ENCODE assay signal across 8 cellular contexts in the genomic region with DNA sequence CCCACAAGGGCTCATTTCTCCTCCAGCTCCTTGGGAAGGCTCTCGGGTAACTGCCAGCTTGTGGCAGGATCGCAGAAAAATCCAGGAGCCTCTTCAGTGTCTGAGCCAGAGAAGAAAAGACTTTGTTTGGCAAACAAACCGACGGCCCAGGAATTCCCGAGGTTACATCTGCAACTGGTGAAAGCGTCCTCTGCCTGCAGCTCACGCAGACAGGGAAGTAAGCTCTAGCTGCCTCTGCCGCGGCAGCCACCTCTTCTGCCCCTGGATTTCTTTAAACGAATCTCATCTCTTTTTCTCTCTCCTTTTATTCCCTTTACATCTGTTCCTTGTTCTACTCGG. TPM values are rescaled to one million over a fixed set of nuclear protein-coding genes. Genes with fewer than 3 reads are reported as not detected.
DNase-seq lines count a peak whose midpoint lies in the region; ATAC-seq and TF ChIP-seq lines count a peak whose summit lies in the region.

No MANE protein-coding gene starts in this region.

- H3F3A ChIP-seq in neural cell (ENCODE audit: insufficient read depth, low read length, poor library complexity, severe bottlenecking), result no peaks in the 10 kb centered on the region

- POLR2A ChIA-PET in Panc1 (lab: Charles Lee), result no interaction called here

- peak; percentile 26 for TF ChIP-seq RAD21 in neural cell (conservative IDR thresholded peaks at IDR 0.05)

- ATAC-seq in HG02759 (IDR thresholded peaks at IDR 0.05; ENCODE audit: unreplicated experiment) (peak; percentile 29), Panc1 (peak; percentile 51)
- no peak for ATAC-seq in activated CD4-positive, CD25-positive, alpha-beta regulatory T cell treated with anti-CD3 and anti-CD28 coated beads, Interleukin-2, amount 50 U/mL, for 24 hours

- peak overlapping the region; percentile 59 for H3K9ac ChIP-seq in neural cell (ENCODE audit: low read length)

- no peaks in the 10 kb centered on the region for H4K20me1 ChIP-seq in neural cell (ENCODE audit: insufficient read depth)

- H3K4me3 Mint-ChIP-seq in activated naive CD4-positive, alpha-beta T cell treated with anti-CD3 and anti-CD28 coated beads, Interleukin-2, amount 50 U/mL, for 24 hours, result peak overlapping the region; percentile 80
- H3K4me3 Mint-ChIP-seq in endothelial cell (ENCODE audit: unreplicated experiment), result peak overlapping the region; percentile 69

- no peaks in the 10 kb centered on the region for H3K79me2 ChIP-seq in neural cell (replicated peaks; ENCODE audit: insufficient read depth, low read length)

- H3K9me3 Mint-ChIP-seq in activated naive CD4-positive, alpha-beta T cell treated with anti-CD3 and anti-CD28 coated beads, Interleukin-2, amount 50 U/mL, for 24 hours, result no peaks in the 10 kb centered on the region
- no peaks in the 10 kb centered on the region for H3K9me3 Mint-ChIP-seq in endothelial cell (ENCODE audit: unreplicated experiment)

- DNase-seq in activated naive CD4-positive, alpha-beta T cell (lab: John Stamatoyannopoulos, UW), result no peak
- DNase-seq in Panc1 (ENCODE audit: low read depth, low spot score) (no peak), endothelial cell (ENCODE audit: low spot score) (no peak), NCI-H226 (no peak)

- no peaks in the 10 kb centered on the region for H3K36me3 ChIP-seq in Panc1 (ENCODE audit: control insufficient read depth, insufficient read depth, low read length)
- H3K36me3 ChIP-seq in neural cell (ENCODE audit: insufficient read depth, low read length), result no peaks in the 10 kb centered on the region

- intact Hi-C loops in Panc1 (cut with micrococcal nuclease; ENCODE audit: unreplicated experiment), result no loop called here

- no peaks in the 10 kb centered on the region for H3K9me2 ChIP-seq in neural cell (ENCODE audit: insufficient read depth, low read length)

- no peak for TF ChIP-seq EP300 in neural cell (conservative IDR thresholded peaks at IDR 0.05; ENCODE audit: poor library complexity, severe bottlenecking)

- peak overlapping the region; percentile 80 for H3K4me2 ChIP-seq in neural cell (ENCODE audit: low read length)

- H3K9me3 ChIP-seq in Panc1 (ENCODE audit: control insufficient read depth, insufficient read depth, low read depth, low read length), result no peaks in the 10 kb centered on the region
- H3K9me3 ChIP-seq in neural cell (ENCODE audit: low read length), result no peaks in the 10 kb centered on the region

- H3K27ac Mint-ChIP-seq in activated naive CD4-positive, alpha-beta T cell treated with anti-CD3 and anti-CD28 coated beads, Interleukin-2, amount 50 U/mL, for 24 hours, result no peak overlapping the region
- peak overlapping the region; percentile 52 for H3K27ac Mint-ChIP-seq in endothelial cell (ENCODE audit: unreplicated experiment)

- H3K27me3 ChIP-seq in Panc1 (ENCODE audit: control insufficient read depth, insufficient read depth, low read length) (peaks cover 3% of the 10 kb centered on the region; the same call in 1 of the 2 replicates), neural cell (ENCODE audit: insufficient read depth, low read depth, low read length) (peaks cover 40% of the 10 kb centered on the region)

- CTCF ChIA-PET in Panc1 (lab: Charles Lee), result interaction anchor here (1.0 kb wide), 1 partner anchor 15 kb away, joined by 3 read pairs; no protein-coding TSS in a partner anchor

- H3K4me3 ChIP-seq in Panc1 (ENCODE audit: low read depth in 2 of 2, low read length in 2 of 2) (peak overlapping the region; percentile 11 to 43; a peak in 2 of 4 replicates), neural cell (ENCODE audit: low read length) (peak overlapping the region; percentile 85)

- H3K4me1 Mint-ChIP-seq in activated naive CD4-positive, alpha-beta T cell treated with anti-CD3 and anti-CD28 coated beads, Interleukin-2, amount 50 U/mL, for 24 hours, result peaks cover 15% of the 10 kb centered on the region
- H3K4me1 Mint-ChIP-seq in endothelial cell (ENCODE audit: unreplicated experiment), result peaks cover 12% of the 10 kb centered on the region

- no peak overlapping the region for H3K27ac ChIP-seq in Panc1 (ENCODE audit: low read length)
- H3K27ac ChIP-seq in neural cell (ENCODE audit: low read length), result peak overlapping the region; percentile 20

- H3K4me1 ChIP-seq in Panc1 (ENCODE audit: control insufficient read depth, insufficient read depth, low read length), result no peaks in the 10 kb centered on the region

- no TSS peak for BruUV-seq in Panc1 (replicated peaks; lab: Mats Ljungman, UMichigan)

- in situ Hi-C loops in Panc1 (cut with HindIII; ENCODE audit: low pct_unique_long_range_greater_than_20kb, low sequenced_read_pairs), result no loop called here

- peak overlapping the region; percentile 89 for H2AFZ ChIP-seq in neural cell (ENCODE audit: low read depth, low read length)

- H3K27me3 Mint-ChIP-seq in activated naive CD4-positive, alpha-beta T cell treated with anti-CD3 and anti-CD28 coated beads, Interleukin-2, amount 50 U/mL, for 24 hours, result peaks cover 45% of the 10 kb centered on the region
- H3K27me3 Mint-ChIP-seq in endothelial cell (ENCODE audit: unreplicated experiment), result peaks cover 21% of the 10 kb centered on the region

- no peak for TF ChIP-seq CTCF in Panc1 (IDR thresholded peaks at IDR 0.05)
- TF ChIP-seq CTCF in endothelial cell (IDR thresholded peaks at IDR 0.05; ENCODE audit: unreplicated experiment), result no peak
- TF ChIP-seq CTCF in neural cell (IDR thresholded peaks at IDR 0.05; ENCODE audit: poor library complexity, severe bottlenecking), result no peak

- no peaks in the 10 kb centered on the region for H3K36me3 Mint-ChIP-seq in activated naive CD4-positive, alpha-beta T cell treated with anti-CD3 and anti-CD28 coated beads, Interleukin-2, amount 50 U/mL, for 24 hours
- no peaks in the 10 kb centered on the region for H3K36me3 Mint-ChIP-seq in endothelial cell (ENCODE audit: low read depth, unreplicated experiment)

TF ChIP-seq in neural cell, 6 proteins besides CTCF, POLR2A, EP300 and RAD21:
- TF ChIP-seq, protein P1, sequence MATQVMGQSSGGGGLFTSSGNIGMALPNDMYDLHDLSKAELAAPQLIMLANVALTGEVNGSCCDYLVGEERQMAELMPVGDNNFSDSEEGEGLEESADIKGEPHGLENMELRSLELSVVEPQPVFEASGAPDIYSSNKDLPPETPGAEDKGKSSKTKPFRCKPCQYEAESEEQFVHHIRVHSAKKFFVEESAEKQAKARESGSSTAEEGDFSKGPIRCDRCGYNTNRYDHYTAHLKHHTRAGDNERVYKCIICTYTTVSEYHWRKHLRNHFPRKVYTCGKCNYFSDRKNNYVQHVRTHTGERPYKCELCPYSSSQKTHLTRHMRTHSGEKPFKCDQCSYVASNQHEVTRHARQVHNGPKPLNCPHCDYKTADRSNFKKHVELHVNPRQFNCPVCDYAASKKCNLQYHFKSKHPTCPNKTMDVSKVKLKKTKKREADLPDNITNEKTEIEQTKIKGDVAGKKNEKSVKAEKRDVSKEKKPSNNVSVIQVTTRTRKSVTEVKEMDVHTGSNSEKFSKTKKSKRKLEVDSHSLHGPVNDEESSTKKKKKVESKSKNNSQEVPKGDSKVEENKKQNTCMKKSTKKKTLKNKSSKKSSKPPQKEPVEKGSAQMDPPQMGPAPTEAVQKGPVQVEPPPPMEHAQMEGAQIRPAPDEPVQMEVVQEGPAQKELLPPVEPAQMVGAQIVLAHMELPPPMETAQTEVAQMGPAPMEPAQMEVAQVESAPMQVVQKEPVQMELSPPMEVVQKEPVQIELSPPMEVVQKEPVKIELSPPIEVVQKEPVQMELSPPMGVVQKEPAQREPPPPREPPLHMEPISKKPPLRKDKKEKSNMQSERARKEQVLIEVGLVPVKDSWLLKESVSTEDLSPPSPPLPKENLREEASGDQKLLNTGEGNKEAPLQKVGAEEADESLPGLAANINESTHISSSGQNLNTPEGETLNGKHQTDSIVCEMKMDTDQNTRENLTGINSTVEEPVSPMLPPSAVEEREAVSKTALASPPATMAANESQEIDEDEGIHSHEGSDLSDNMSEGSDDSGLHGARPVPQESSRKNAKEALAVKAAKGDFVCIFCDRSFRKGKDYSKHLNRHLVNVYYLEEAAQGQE (IDR thresholded peaks at IDR 0.05; ENCODE audit: borderline replicate concordance), result no peak
- TF ChIP-seq POLR2AphosphoS5 (IDR thresholded peaks at IDR 0.05), result peak; percentile 2
- TF ChIP-seq TAF1 (IDR thresholded peaks at IDR 0.05; ENCODE audit: low read depth), result peak; percentile 53
- TF ChIP-seq SMC3 (conservative IDR thresholded peaks at IDR 0.05; ENCODE audit: poor library complexity), result peak; percentile 30
- TF ChIP-seq MXI1 (conservative IDR thresholded peaks at IDR 0.05; ENCODE audit: poor library complexity, severe bottlenecking), result no peak
TF ChIP-seq in neural cell: peak in this region for 3.

RNA-seq across cellular contexts. Expression of a gene that starts 0.3 kb away (rescaled TPM):
- not detected for total RNA-seq in Panc1 (2021; ENCODE audit: unreplicated experiment)
- polyA plus RNA-seq in Panc1 (2012; ENCODE audit: insufficient read length), result not detected
- not detected for total RNA-seq in endothelial cell (ENCODE audit: unreplicated experiment)
- 0.88 and 1.6 TPM in 2 replicates for polyA plus RNA-seq in neural cell
- 9.0 and 10.5 TPM in 2 replicates for polyA minus RNA-seq in neural cell

RNA-seq across cellular contexts. Expression of a gene that starts 58.9 kb away (rescaled TPM):
- total RNA-seq in Panc1 (2021; ENCODE audit: unreplicated experiment) (66.1 TPM), endothelial cell (ENCODE audit: unreplicated experiment) (70.6 TPM)
- polyA plus RNA-seq in Panc1 (2012; ENCODE audit: insufficient read length), result 38.4 TPM
- polyA plus RNA-seq in neural cell, result 133 and 141 TPM in 2 replicates
- polyA minus RNA-seq in neural cell, result 112 and 113 TPM in 2 replicates

Comparison
In these comparisons a context has a peak if more than half of its experiments do, and no peak if none do; other contexts are left out.
1. ATAC-seq: peak in HG02759 (single experiment) and Panc1 (single experiment); none in activated CD4-positive, CD25-positive, alpha-beta regulatory T cell treated with anti-CD3 and anti-CD28 coated beads, Interleukin-2, amount 50 U/mL, for 24 hours (0 of 2).